18 cellular contexts compared by ENCODE assay signal in the genomic region with DNA sequence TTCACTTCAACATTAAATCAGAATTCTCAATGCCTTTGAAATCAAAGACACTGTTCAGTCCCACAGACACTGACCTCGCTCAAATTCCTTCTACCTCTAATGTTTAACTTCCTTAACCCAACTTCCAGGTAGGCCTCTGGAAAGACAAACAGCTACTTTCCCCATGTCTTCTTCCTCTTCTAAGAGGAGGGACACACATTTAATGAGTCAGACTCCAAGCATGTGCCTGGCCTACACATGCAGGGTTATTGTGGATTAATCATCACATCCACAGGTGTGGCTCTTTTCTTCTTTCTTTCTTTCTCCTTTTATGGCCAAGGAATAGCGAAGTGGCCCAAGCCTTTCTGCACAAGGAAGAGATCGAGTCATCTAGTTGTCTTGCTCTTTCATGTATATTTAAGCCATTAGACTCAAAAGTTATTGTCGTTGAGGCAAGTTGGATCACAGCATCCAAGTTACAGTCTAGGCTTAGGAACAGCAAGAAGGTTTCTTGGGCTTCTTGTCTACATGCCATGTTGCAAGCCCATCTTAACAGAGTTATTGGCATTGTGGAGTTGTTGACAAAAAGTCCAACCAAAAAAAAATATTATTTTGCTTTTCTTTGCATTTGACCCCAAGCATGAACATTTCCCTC.
DNase-seq lines count a peak whose midpoint lies in the region; ATAC-seq, FAIRE-seq and TF ChIP-seq lines count a peak whose summit lies in the region.
"Had no signal": no experiment of that assay in that cellular context is flagged by ENCODE, and none has a peak within 500 bp of the region (broad histone marks: within the 10 kb centered on the region; RNA-seq: fewer than 3 reads in every experiment).

No MANE protein-coding gene starts in this region.

- H3K27me3 Mint-ChIP-seq in HFFc6 (ENCODE audit: insufficient read depth), result no peaks in the 10 kb centered on the region
- H3K27me3 Mint-ChIP-seq in astrocyte (ENCODE audit: low read depth, unreplicated experiment), result no peaks in the 10 kb centered on the region

- H4K20me1 ChIP-seq in astrocyte (ENCODE audit: insufficient read depth, low read length), result no peaks in the 10 kb centered on the region

- H3K79me2 ChIP-seq in astrocyte (ENCODE audit: insufficient read depth, low read length), result no peaks in the 10 kb centered on the region

- H3K36me3 Mint-ChIP-seq in HFFc6 (ENCODE audit: low read depth) (peaks cover 16% of the 10 kb centered on the region; the same call in 1 of the 2 replicates), astrocyte (ENCODE audit: low read depth, unreplicated experiment) (no peaks in the 10 kb centered on the region)

- H3K4me1 ChIP-seq in astrocyte (ENCODE audit: insufficient read depth, low read length), result peaks cover 7% of the 10 kb centered on the region

- H3K9me3 Mint-ChIP-seq in HFFc6 (no peaks in the 10 kb centered on the region), astrocyte (ENCODE audit: unreplicated experiment) (no peaks in the 10 kb centered on the region)

- no peaks in the 10 kb centered on the region for H3K27me3 ChIP-seq in astrocyte (ENCODE audit: insufficient read depth, low read length)
- H3K27me3 ChIP-seq in dorsolateral prefrontal cortex, result no peaks in the 10 kb centered on the region
- H3K27me3 ChIP-seq: ovary had no signal

- intact Hi-C loops in dorsolateral prefrontal cortex (cut with DNase I), result no loop called here

- H3K4me1 Mint-ChIP-seq in HFFc6 (ENCODE audit: low read depth) (peaks cover 57% of the 10 kb centered on the region), astrocyte (ENCODE audit: low read depth, unreplicated experiment) (peaks cover 20% of the 10 kb centered on the region)
- H3K4me1 Mint-ChIP-seq: activated CD4-positive, alpha-beta memory T cell treated with anti-CD3 and anti-CD28 coated beads, Interleukin-2, amount 10 ng/mL, durations not matched to agents 7 days and 5 days had no signal

- no peak for ATAC-seq in GM18868 (IDR thresholded peaks at IDR 0.05; ENCODE audit: unreplicated experiment)
- ATAC-seq: Panc1 had no signal

- H3K9ac ChIP-seq in astrocyte (ENCODE audit: low read length), result no peak overlapping the region

- peak overlapping the region; percentile 8 for H3K4me2 ChIP-seq in astrocyte (ENCODE audit: low read length)

- FAIRE-seq in astrocyte (lab: Jason Lieb, UNC), result peak; percentile 39

- H3K4me3 ChIP-seq in astrocyte (ENCODE audit: insufficient read depth, low read depth, low read length) (no peak overlapping the region), dorsolateral prefrontal cortex (no peak overlapping the region)
- H3K4me3 ChIP-seq: lung, ovary had no signal

- H3K27ac ChIP-seq in astrocyte (ENCODE audit: low read depth, low read length) (peak overlapping the region; percentile 13), dorsolateral prefrontal cortex (no peak overlapping the region)
- H3K27ac ChIP-seq: ovary had no signal

- H3K27ac Mint-ChIP-seq in HFFc6 (no peak overlapping the region), astrocyte (ENCODE audit: unreplicated experiment) (peak overlapping the region; percentile 81)
- H3K27ac Mint-ChIP-seq: activated CD4-positive, alpha-beta memory T cell treated with anti-CD3 and anti-CD28 coated beads, Interleukin-2, amount 10 ng/mL, durations not matched to agents 7 days and 5 days had no signal

- H2AFZ ChIP-seq in astrocyte (ENCODE audit: low read depth, low read length), result peak overlapping the region; percentile 19

- H3K4me3 Mint-ChIP-seq in HFFc6, result no peak overlapping the region
- no peak overlapping the region for H3K4me3 Mint-ChIP-seq in astrocyte (ENCODE audit: unreplicated experiment)
- H3K4me3 Mint-ChIP-seq: activated CD4-positive, alpha-beta memory T cell treated with anti-CD3 and anti-CD28 coated beads, Interleukin-2, amount 10 ng/mL, durations not matched to agents 7 days and 5 days had no signal

- TF ChIP-seq CTCF in HFFc6 (IDR thresholded peaks at IDR 0.05), result no peak
- no peak for TF ChIP-seq CTCF in astrocyte (IDR thresholded peaks at IDR 0.05; ENCODE audit: insufficient read depth, low read depth, low read length)
- TF ChIP-seq CTCF in dorsolateral prefrontal cortex (IDR thresholded peaks at IDR 0.05 in 54 of 56, conservative IDR thresholded peaks at IDR 0.05 in 2 of 56; ENCODE audit: low read depth in 1 of 56, partially characterized antibody in 56 of 56), result no peak

- DNase-seq in A172 (ENCODE audit: low spot score) (peak; percentile 88), HFFc6 (peak; percentile 25), astrocyte (ENCODE audit: low read depth) (peak; percentile 74), kidney tubule cell (ENCODE audit: low spot score) (peak; percentile 100), NCI-H345 treated with DMSO at 0.1 percent for 48 hours (lab: John Stamatoyannopoulos, UW; ENCODE audit: unreplicated experiment) (no peak), dorsolateral prefrontal cortex (no peak), UCSD-AML1 (lab: John Stamatoyannopoulos, UW; ENCODE audit: unreplicated experiment) (no peak)
- DNase-seq: activated CD4-positive, alpha-beta memory T cell treated with anti-CD3 and anti-CD28 coated beads, Interleukin-2, amount 10 ng/mL, durations not matched to agents 7 days and 5 days; activated effector memory CD4-positive, alpha-beta T cell treated with Interleukin-2 at 50 U/mL for 16 hours; hypothalamus; NCI-H1092; NCI-H526; ovary; stimulated activated CD8-positive, alpha-beta memory T cell treated with anti-CD3 and anti-CD28 coated beads, Interleukin-4, amount 100 ng/mL, for 48 hours; T-helper 9 cell had no signal

- no peaks in the 10 kb centered on the region for H3K9me3 ChIP-seq in astrocyte (ENCODE audit: insufficient read depth, low read depth, low read length)
- H3K9me3 ChIP-seq: ovary had no signal

- no peaks in the 10 kb centered on the region for H3K36me3 ChIP-seq in astrocyte (ENCODE audit: insufficient read depth, low read length)
- H3K36me3 ChIP-seq: ovary had no signal

Comparison
In these comparisons a context has a peak if more than half of its experiments do, and no peak if none do; other contexts are left out.
1. DNase-seq: peak in A172 (single experiment), HFFc6 (single experiment), astrocyte (single experiment) and kidney tubule cell (single experiment); none in NCI-H345 treated with DMSO at 0.1 percent for 48 hours (single experiment), dorsolateral prefrontal cortex (0 of 10) and UCSD-AML1 (single experiment).